ENCODE assay signal across 1 cellular context in genomic region chrX:50700921-50701320, GRCh38.
TF ChIP-seq lines count a peak whose summit lies in the region.

No MANE protein-coding gene starts in this region.

TF ChIP-seq in GM23338, 12 proteins besides CTCF, POLR2A, EP300 and RAD21 (continued from another document):
- TF ChIP-seq ZNF462 (CRISPR knock-in tag; IDR thresholded peaks at IDR 0.05) (no peak), NANOG (IDR thresholded peaks at IDR 0.05; ENCODE audit: borderline replicate concordance) (no peak)
